ENCODE assay signal across 8 cellular contexts in the genomic region with DNA sequence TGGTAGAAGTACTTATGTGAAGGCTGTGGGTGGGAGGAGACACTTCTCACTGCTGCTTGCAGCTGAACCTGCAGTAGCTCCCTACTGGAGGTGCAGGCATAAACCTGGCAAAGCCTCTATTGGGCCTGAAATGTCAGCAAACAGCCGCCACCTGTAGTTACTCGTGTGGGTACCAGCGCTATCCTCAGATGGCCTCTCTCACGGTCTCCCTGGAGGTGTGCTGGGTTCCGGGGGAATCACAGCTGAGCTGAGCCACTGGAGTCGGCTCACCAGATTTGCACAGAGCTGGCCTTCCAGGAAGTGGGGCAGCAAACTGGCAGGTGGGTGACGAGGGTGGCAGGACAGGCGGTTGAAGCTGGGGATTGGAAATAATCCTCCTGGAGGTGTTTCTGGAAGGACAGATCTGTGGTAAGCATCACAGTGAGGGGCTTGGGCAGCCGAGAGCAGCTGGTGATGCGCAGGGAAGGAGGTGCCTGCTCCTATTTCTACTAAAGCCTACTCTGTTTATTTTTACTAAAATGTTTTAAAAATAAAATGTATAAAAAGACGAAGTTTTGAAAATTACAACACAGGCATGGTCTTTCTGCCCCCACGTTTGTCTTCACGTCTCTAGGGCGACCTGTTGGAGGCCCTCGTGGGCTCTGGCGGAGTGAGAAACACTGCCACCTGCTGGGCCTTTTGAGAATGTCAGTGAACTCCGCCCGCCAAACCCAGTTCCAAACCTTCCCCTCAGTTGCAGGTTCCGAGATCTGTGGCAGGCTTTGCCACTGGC.
DNase-seq lines count a peak whose midpoint lies in the region; ATAC-seq and TF ChIP-seq lines count a peak whose summit lies in the region.

No MANE protein-coding gene starts in this region.

- no peak overlapping the region for H3K27ac ChIP-seq in left lung

- H3K36me3 ChIP-seq in left lung = no peaks in the 10 kb centered on the region

- peak; percentile 69 for DNase-seq in EL
- peak; percentile 10 for DNase-seq in NCI-H510A (lab: John Stamatoyannopoulos, UW)
- DNase-seq in activated CD4-positive, alpha-beta T cell treated with anti-CD3 and anti-CD28 coated beads for 4 hours = peak; percentile 57 to 71
- DNase-seq in choroid plexus epithelial cell (ENCODE audit: low read depth) = peak; percentile 73
- DNase-seq in left lung = peak; percentile 67 to 87
- peak; percentile 50 to 66 for DNase-seq in stimulated activated CD4-positive, alpha-beta T cell treated with anti-CD3 and anti-CD28 coated beads, Interleukin-4, amount 100 ng/mL, for 4 hours

- no peaks in the 10 kb centered on the region for H3K9me3 ChIP-seq in left lung

- peak; percentile 70 for ATAC-seq in HG02763 (IDR thresholded peaks at IDR 0.05; ENCODE audit: unreplicated experiment)
- peak; percentile 95 for ATAC-seq in left lung
- ATAC-seq in GM21528 (IDR thresholded peaks at IDR 0.05; ENCODE audit: low FRiP score, unreplicated experiment) = no peak

- peaks cover 0 to 19% of the 10 kb centered on the region in 2 donors for H3K4me1 ChIP-seq in left lung

- peaks cover 0 to 2% of the 10 kb centered on the region in 2 donors for H3K27me3 ChIP-seq in left lung

- H3K4me3 ChIP-seq in choroid plexus epithelial cell (ENCODE audit: low read depth, low read length) = no peak overlapping the region
- no peak overlapping the region for H3K4me3 ChIP-seq in left lung

- TF ChIP-seq CTCF in choroid plexus epithelial cell (conservative IDR thresholded peaks at IDR 0.05; ENCODE audit: low read depth, low read length) (peak; percentile 87), left lung (IDR thresholded peaks at IDR 0.05) (peak; percentile 82 to 93)

- intact Hi-C loops in left lung (cut with DNase I) = loop anchor here in 1 of 2 donors (10.0 kb wide), 2 partner anchors 92 to 292 kb away; a partner anchor contains a TSS

Comparison
In these comparisons a context has a peak if more than half of its experiments do, and no peak if none do; other contexts are left out.
1. DNase-seq: peak in every context shown above with its lines; median percentile 77 in left lung; 73 in choroid plexus epithelial cell; 69 in EL; 64 in activated CD4-positive, alpha-beta T cell treated with anti-CD3 and anti-CD28 coated beads for 4 hours; 58 in stimulated activated CD4-positive, alpha-beta T cell treated with anti-CD3 and anti-CD28 coated beads, Interleukin-4, amount 100 ng/mL, for 4 hours; 10 in NCI-H510A.